11 cellular contexts compared by ENCODE assay signal in genomic region chr11:17476317-17477083, GRCh38. TPM values are rescaled to one million over a fixed set of nuclear protein-coding genes. Genes with fewer than 3 reads are reported as not detected.
DNase-seq lines count a peak whose midpoint lies in the region; ATAC-seq, FAIRE-seq and TF ChIP-seq lines count a peak whose summit lies in the region.
"Had no signal": no experiment of that assay in that cellular context is flagged by ENCODE, and none has a peak within 500 bp of the region (broad histone marks: within the 10 kb centered on the region; RNA-seq: fewer than 3 reads in every experiment).

Gene ABCC8 (minus strand): TSS chr11:17476845. CDS start chr11:17476776, 69 bp downstream.

- BruUV-seq in Panc1 (replicated peaks; lab: Mats Ljungman, UMichigan), result no TSS peak

- no peaks in the 10 kb centered on the region; the same call in 1 of the 2 replicates for H3K36me3 ChIP-seq in Panc1 (ENCODE audit: control insufficient read depth, insufficient read depth, low read length)
- no peaks in the 10 kb centered on the region for H3K36me3 ChIP-seq in hepatocyte (replicated peaks; ENCODE audit: insufficient read depth, low read depth)
- H3K36me3 ChIP-seq: SJSA1 had no signal

- no peaks in the 10 kb centered on the region for H3K9me3 ChIP-seq in Panc1 (ENCODE audit: control insufficient read depth, insufficient read depth, low read depth, low read length)
- H3K9me3 ChIP-seq in hepatocyte (ENCODE audit: low read depth), result no peaks in the 10 kb centered on the region
- H3K9me3 ChIP-seq: SJSA1 had no signal

- FAIRE-seq in GM12891 (lab: Jason Lieb, UNC), result no peak
- FAIRE-seq: islet of Langerhans had no signal

- peak; percentile 62 for ATAC-seq in Panc1
- ATAC-seq in stimulated activated naive CD8-positive, alpha-beta T cell treated with anti-CD3 and anti-CD28 coated beads, Interleukin-15, Interleukin-2, amounts not matched to agents 100 U/mL and 50 U/mL, for 24 hours, result no peak
- no peak for ATAC-seq in HG02798 (IDR thresholded peaks at IDR 0.05; ENCODE audit: poor library complexity, unreplicated experiment)
- ATAC-seq in GM18511 (IDR thresholded peaks at IDR 0.05; ENCODE audit: unreplicated experiment), result no peak

- H3K27ac ChIP-seq in Panc1 (ENCODE audit: low read length), result no peak within 1 kb of the TSS
- no peak within 1 kb of the TSS for H3K27ac ChIP-seq in hepatocyte
- H3K27ac ChIP-seq: SJSA1 had no signal

- H3K4me1 ChIP-seq in Panc1 (ENCODE audit: control insufficient read depth, insufficient read depth, low read length) (no peaks in the 10 kb centered on the region), hepatocyte (ENCODE audit: insufficient read depth) (no peaks in the 10 kb centered on the region)
- H3K4me1 ChIP-seq: SJSA1 had no signal

- CTCF ChIA-PET in Panc1 (lab: Charles Lee), result interaction anchor here (1.3 kb wide), 1 partner anchor 92 kb away, joined by 4 read pairs; no protein-coding TSS in a partner anchor

- H3K4me2 ChIP-seq in hepatocyte, result peak within 1 kb of the TSS; percentile 90

- TF ChIP-seq CTCF in Panc1 (IDR thresholded peaks at IDR 0.05) (no peak), hepatocyte (IDR thresholded peaks at IDR 0.05; ENCODE audit: poor library complexity) (no peak)

- intact Hi-C loops in Panc1 (cut with micrococcal nuclease; ENCODE audit: unreplicated experiment), result no loop called here

- no peaks in the 10 kb centered on the region for H4K20me1 ChIP-seq in hepatocyte (ENCODE audit: insufficient read depth, poor library complexity, severe bottlenecking)

- WGBS in hepatocyte (ENCODE audit: low lambda C conversion rate, missing lambda C conversion rate), result 2% methylated on average over 43 of the region's 80 CpGs

- no peaks in the 10 kb centered on the region for H3K9me2 ChIP-seq in hepatocyte (replicated peaks; ENCODE audit: insufficient read depth)

- H2AFZ ChIP-seq in hepatocyte, result peak within 1 kb of the TSS; percentile 35

- POLR2A ChIA-PET in Panc1 (lab: Charles Lee), result interaction anchor here (0.5 kb wide), 1 partner anchor 17 kb away, joined by 7 read pairs; no protein-coding TSS in a partner anchor

- peak; percentile 68 for DNase-seq in DMS53 (lab: John Stamatoyannopoulos, UW)
- no peak for DNase-seq in DMS53 treated with DMSO at 0.1 percent for 48 hours (lab: John Stamatoyannopoulos, UW; ENCODE audit: unreplicated experiment)
- no peak for DNase-seq in Panc1 (ENCODE audit: low read depth, low spot score)
- DNase-seq in hepatocyte (ENCODE audit: low spot score), result peak; percentile 30
- peak; percentile 8 for DNase-seq in stimulated activated naive CD8-positive, alpha-beta T cell treated with anti-CD3 and anti-CD28 coated beads, Interleukin-15, Interleukin-2, amounts not matched to agents 100 U/mL and 50 U/mL, for 24 hours
- DNase-seq in GM12891 (ENCODE audit: insufficient read length, low spot score), result no peak

- no peaks in the 10 kb centered on the region for H3K79me2 ChIP-seq in hepatocyte

- no peak for TF ChIP-seq POLR2A in GM12891 (IDR thresholded peaks at IDR 0.05; ENCODE audit: low read depth, low read length)

- H3K27me3 ChIP-seq in Panc1 (ENCODE audit: control insufficient read depth, insufficient read depth, low read length), result peaks cover 20% of the 10 kb centered on the region
- H3K27me3 ChIP-seq in hepatocyte, result peaks cover 78% of the 10 kb centered on the region

- in situ Hi-C loops in Panc1 (cut with HindIII; ENCODE audit: low pct_unique_long_range_greater_than_20kb, low sequenced_read_pairs), result no loop called here

- peak within 1 kb of the TSS; percentile 38 to 40 for H3K4me3 ChIP-seq in Panc1 (ENCODE audit: low read depth in 2 of 2, low read length in 2 of 2)
- H3K4me3 ChIP-seq in hepatocyte, result no peak within 1 kb of the TSS
- H3K4me3 ChIP-seq: SJSA1 had no signal

TF ChIP-seq in GM12891, 5 proteins besides CTCF, POLR2A, EP300 and RAD21:
- TF ChIP-seq POU2F2 (IDR thresholded peaks at IDR 0.05; ENCODE audit: low read depth, low read length), result no peak
- no peak for TF ChIP-seq SPI1 (IDR thresholded peaks at IDR 0.05; ENCODE audit: low read depth, low read length)
- TF ChIP-seq TAF1 (IDR thresholded peaks at IDR 0.05; ENCODE audit: low read depth, low read length), result no peak
- TF ChIP-seq PAX5 (IDR thresholded peaks at IDR 0.05; ENCODE audit: insufficient read depth, low read length, severe bottlenecking), result no peak

RNA-seq across cellular contexts. Expression of gene ABCC8, which starts in this region (rescaled TPM):
- total RNA-seq in Panc1 (2021; ENCODE audit: unreplicated experiment) (0.18 TPM), hepatocyte (0.88 and 2.2 TPM in 2 replicates)
- polyA plus RNA-seq in Panc1 (2012; ENCODE audit: insufficient read length), result 0.23 TPM
- polyA plus RNA-seq in hepatocyte, result 0.89 TPM in 1 of 2 replicates, not detected in the other
- not detected for polyA plus RNA-seq in GM12891 (2012; ENCODE audit: low read depth, missing spikeins)
- total RNA-seq: A172, SJSA1 had no signal

Comparison
In these comparisons a context has a peak if more than half of its experiments do, and no peak if none do; other contexts are left out.
1. DNase-seq: peak in DMS53 (single experiment), hepatocyte (single experiment) and stimulated activated naive CD8-positive, alpha-beta T cell treated with anti-CD3 and anti-CD28 coated beads, Interleukin-15, Interleukin-2, amounts not matched to agents 100 U/mL and 50 U/mL, for 24 hours (single experiment); none in DMS53 treated with DMSO at 0.1 percent for 48 hours (single experiment), Panc1 (single experiment) and GM12891 (single experiment).
2. Peak in ATAC-seq and H3K4me3 ChIP-seq in Panc1; RNA of the gene not detected or under 1 TPM.